ENCODE assay signal across 16 cellular contexts in genomic region chr7:23969443-23969842, GRCh38.
"Had no signal": no experiment of that assay in that cellular context is flagged by ENCODE, and none has a peak within 500 bp of the region (broad histone marks: within the 10 kb centered on the region; RNA-seq: fewer than 3 reads in every experiment).

No MANE protein-coding gene starts in this region.

- DNase-seq: effector memory CD8-positive, alpha-beta T cell; foreskin fibroblast; glutamatergic neuron; right cardiac atrium; stimulated activated CD4-positive, alpha-beta T cell treated with anti-CD3 and anti-CD28 coated beads, Interleukin-2, amount 100 ng/mL, for 48 hours; stimulated activated naive CD4-positive, alpha-beta T cell treated with Interleukin-2 at 50 U/mL for 16 hours; thyroid gland; upper lobe of left lung; uterus had no signal

- H3K36me3 Mint-ChIP-seq: natural killer cell treated with Interleukin-12 subunit alpha and Interleukin-12 subunit beta and Interleukin-15 and Interleukin-18, amount 100 ng/mL, for 72 hours had no signal

- H3K27ac Mint-ChIP-seq: dendritic cell treated with granulocyte-macrophage colony-stimulating factor and Interleukin-4, amounts not matched to agents 40 ng/mL and 50 ng/mL, for 4 days; effector memory CD8-positive, alpha-beta T cell; natural killer cell treated with Interleukin-12 subunit alpha and Interleukin-12 subunit beta and Interleukin-15 and Interleukin-18, amount 100 ng/mL, for 72 hours had no signal

- H3K4me3 ChIP-seq: esophagus muscularis mucosa, gastroesophageal sphincter, smooth muscle cell, suprapubic skin, thyroid gland, upper lobe of left lung, uterus had no signal

- H3K36me3 ChIP-seq: esophagus muscularis mucosa, gastroesophageal sphincter, suprapubic skin, thyroid gland, upper lobe of left lung, uterus had no signal

- ATAC-seq: effector memory CD8-positive, alpha-beta T cell; gastroesophageal sphincter; natural killer cell treated with Interleukin-12 subunit alpha and Interleukin-12 subunit beta and Interleukin-15 and Interleukin-18, amount 100 ng/mL, for 72 hours; right cardiac atrium had no signal

- H3K9me3 Mint-ChIP-seq: effector memory CD8-positive, alpha-beta T cell; natural killer cell treated with Interleukin-12 subunit alpha and Interleukin-12 subunit beta and Interleukin-15 and Interleukin-18, amount 100 ng/mL, for 72 hours had no signal

- H3K27ac ChIP-seq: epithelial cell of prostate, esophagus muscularis mucosa, gastroesophageal sphincter, suprapubic skin, thyroid gland, upper lobe of left lung, uterus had no signal

- H3K27me3 ChIP-seq: esophagus muscularis mucosa, gastroesophageal sphincter, suprapubic skin, thyroid gland, upper lobe of left lung, uterus had no signal

- H3K4me3 Mint-ChIP-seq: dendritic cell treated with granulocyte-macrophage colony-stimulating factor and Interleukin-4, amounts not matched to agents 40 ng/mL and 50 ng/mL, for 4 days; effector memory CD8-positive, alpha-beta T cell; natural killer cell treated with Interleukin-12 subunit alpha and Interleukin-12 subunit beta and Interleukin-15 and Interleukin-18, amount 100 ng/mL, for 72 hours had no signal

- H3K4me2 ChIP-seq: smooth muscle cell had no signal

- H3K4me1 ChIP-seq: esophagus muscularis mucosa, gastroesophageal sphincter, suprapubic skin, thyroid gland, upper lobe of left lung, uterus had no signal

- H3K27me3 Mint-ChIP-seq: dendritic cell treated with granulocyte-macrophage colony-stimulating factor and Interleukin-4, amounts not matched to agents 40 ng/mL and 50 ng/mL, for 4 days had no signal

- H3K9me3 ChIP-seq: suprapubic skin, thyroid gland, upper lobe of left lung, uterus had no signal
